ENCODE assay signal across 9 cellular contexts in genomic region chr20:44918342-44918741, GRCh38.
"Had no signal": no experiment of that assay in that cellular context is flagged by ENCODE, and none has a peak within 500 bp of the region (broad histone marks: within the 10 kb centered on the region; RNA-seq: fewer than 3 reads in every experiment).

No MANE protein-coding gene starts in this region.

- H3K27ac Mint-ChIP-seq: GM23338, HFFc6 had no signal

- H3K4me3 ChIP-seq: GM23338, HAP-1 had no signal

- H3K9me3 Mint-ChIP-seq: GM23338, HFFc6 had no signal

- FAIRE-seq: H1, H54 had no signal

- H3K4me1 ChIP-seq: HAP-1 had no signal

- ATAC-seq: GM23338, HCT116 had no signal

- H3K9me3 ChIP-seq: HAP-1 had no signal

- H3K27ac ChIP-seq: HL-60 had no signal

- H3K4me2 ChIP-seq: GM23338 had no signal

- H3K4me1 Mint-ChIP-seq: GM23338 had no signal

- H2AFZ ChIP-seq: GM23338 had no signal

- DNase-seq: HFFc6, IMR-90, KBM-7 had no signal

- H3K4me3 Mint-ChIP-seq: GM23338, HFFc6 had no signal
